ENCODE assay signal across 8 cellular contexts in the genomic region with DNA sequence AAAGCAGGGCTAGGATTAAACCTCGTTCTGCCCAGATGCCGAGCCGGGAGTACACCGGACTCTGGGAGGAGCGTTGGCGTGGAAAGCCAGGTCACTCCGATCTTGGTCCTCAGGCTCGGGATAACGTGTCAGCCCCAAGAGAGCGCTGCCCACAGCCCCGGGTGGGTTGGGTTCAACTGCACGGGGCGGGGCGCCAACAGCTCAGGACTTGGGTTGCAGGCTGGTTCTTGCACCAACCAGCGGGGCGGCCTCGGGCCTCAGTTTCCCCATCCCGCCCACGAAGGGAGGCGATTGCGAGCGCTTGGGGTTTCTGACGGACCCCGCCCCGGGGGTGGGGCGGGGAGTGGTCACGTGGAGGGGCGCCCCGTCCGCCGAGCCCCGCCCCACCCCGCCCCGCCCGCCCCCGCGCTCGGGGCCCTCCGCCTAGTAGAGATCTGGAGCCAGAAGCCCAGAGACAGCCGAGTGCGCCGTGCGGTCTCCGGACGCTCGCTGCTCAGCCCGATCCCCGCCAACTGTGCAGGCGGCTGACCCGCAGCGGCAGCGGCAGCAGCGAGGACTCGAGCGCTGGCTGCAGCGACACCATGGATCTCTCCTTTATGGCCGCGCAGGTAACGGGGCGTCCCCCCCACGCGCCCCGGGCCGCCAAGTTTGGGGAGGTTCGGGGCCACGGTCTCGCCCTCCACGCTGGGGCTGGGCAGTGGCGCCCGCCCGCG. TPM values are rescaled to one million over a fixed set of nuclear protein-coding genes. Genes with fewer than 3 reads are reported as not detected.
DNase-seq lines count a peak whose midpoint lies in the region; ATAC-seq and TF ChIP-seq lines count a peak whose summit lies in the region.

A gene (plus strand): TSS at position 443 of the 713 bp plus-strand sequence. CDS start 139 bp downstream, at position 582.

- H3K4me3 ChIP-seq in iPS-11a (ENCODE audit: low read depth, low read length) (peak within 1 kb of the TSS; percentile 71), gastrocnemius medialis (peak within 1 kb of the TSS; percentile 51 to 71 (median 65))

- no peak for TF ChIP-seq CTCF in gastrocnemius medialis (IDR thresholded peaks at IDR 0.05 in 4 of 5, conservative IDR thresholded peaks at IDR 0.05 in 1 of 5)

- H3K27me3 ChIP-seq in gastrocnemius medialis, result peaks cover 23 to 33% (median 32%) of the 10 kb centered on the region in 3 donors

- H3K27ac ChIP-seq in gastrocnemius medialis, result peak within 1 kb of the TSS; percentile 21 to 77 (median 44)

- H3K4me1 ChIP-seq in gastrocnemius medialis, result peaks cover 0 to 11% of the 10 kb centered on the region in 2 donors

- no peaks in the 10 kb centered on the region for H3K9me3 ChIP-seq in gastrocnemius medialis

- peak; percentile 41 to 45 for TF ChIP-seq POLR2A in gastrocnemius medialis (IDR thresholded peaks at IDR 0.05)

- DNase-seq in COLO829 (ENCODE audit: low spot score) (peak; percentile 51), SW480 (ENCODE audit: low spot score) (peak; percentile 71), astrocyte of the hippocampus (ENCODE audit: low read depth, low spot score) (peak; percentile 70), gastrocnemius medialis (peak in 1 of 2 donors; percentile 33), amniotic stem cell (lab: John Stamatoyannopoulos, UW) (no peak)

- no peaks in the 10 kb centered on the region for H3K36me3 ChIP-seq in gastrocnemius medialis

- intact Hi-C loops in gastrocnemius medialis (cut with DNase I; ENCODE audit: low total_unique reads), result loop anchor here (10.0 kb wide), 1 partner anchor 56 kb away; no protein-coding TSS in a partner anchor

- ATAC-seq in HG02759 (IDR thresholded peaks at IDR 0.05; ENCODE audit: unreplicated experiment) (peak; percentile 66), gastrocnemius medialis (peak; percentile 67 to 78), HG02610 (IDR thresholded peaks at IDR 0.05; ENCODE audit: unreplicated experiment) (no peak)

- in situ Hi-C loops in gastrocnemius medialis (cut with MboI; ENCODE audit: low sequenced_read_pairs in 4 of 4), result no loop called here

RNA-seq across cellular contexts. Expression of the gene that starts here (rescaled TPM):
- total RNA-seq in gastrocnemius medialis, result 1 to 10 TPM; 1.1 to 2.9 (median 1.5) TPM
